In the genomic region with DNA sequence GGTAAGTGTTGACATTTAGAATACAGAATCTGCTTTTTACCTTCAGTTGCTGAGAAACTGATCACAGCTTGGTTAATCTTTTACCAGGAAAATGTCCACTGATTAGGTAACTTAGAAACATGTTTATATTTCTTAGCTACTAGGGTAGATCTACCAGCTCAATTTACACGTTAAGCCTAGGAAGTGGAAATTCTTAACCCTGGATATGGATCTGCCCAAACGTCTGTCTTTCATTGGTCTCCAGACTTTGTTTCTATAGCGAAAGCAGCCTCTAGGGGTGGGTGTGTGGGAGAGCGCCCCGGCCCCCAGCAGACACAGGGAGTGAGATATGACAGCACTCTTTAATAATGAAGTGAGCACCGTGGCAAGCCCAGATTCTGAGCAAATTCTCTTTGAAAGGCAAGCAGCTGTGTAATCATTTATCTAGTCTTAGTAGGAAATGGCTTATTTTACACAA, we compare ENCODE assay signal across 12 cellular contexts.
DNase-seq lines count a peak whose midpoint lies in the region; ATAC-seq and TF ChIP-seq lines count a peak whose summit lies in the region.
"Had no signal": no experiment of that assay in that cellular context is flagged by ENCODE, and none has a peak within 500 bp of the region (broad histone marks: within the 10 kb centered on the region; RNA-seq: fewer than 3 reads in every experiment).

No MANE protein-coding gene starts in this region.

- H3K4me3 ChIP-seq in right lobe of liver: peak overlapping the region in 2 of 3 donors; percentile 29 to 48

- 43% methylated on average over 6 of the region's 6 CpGs for WGBS in right lobe of liver (ENCODE audit: insufficient coverage, low coverage, low lambda C conversion rate, missing lambda C conversion rate)

- H3K27me3 Mint-ChIP-seq in T-helper 2 cell treated with Interferon-gamma antibody and Interleukin-4, amounts not matched to agents 5 μg/mL and 100 μg/mL, for 36 hours (ENCODE audit: low read depth): no peaks in the 10 kb centered on the region
- H3K27me3 Mint-ChIP-seq: CD4-positive, alpha-beta T cell had no signal

- peak; percentile 43 for DNase-seq in COR-L47 (lab: John Stamatoyannopoulos, UW)
- DNase-seq in LoVo (ENCODE audit: low spot score): peak; percentile 29
- DNase-seq in UCSD-AML1 (lab: John Stamatoyannopoulos, UW; ENCODE audit: unreplicated experiment): peak; percentile 22
- DNase-seq in right lobe of liver: no peak
- no peak for DNase-seq in stimulated activated CD4-positive, alpha-beta T cell treated with anti-CD3 and anti-CD28 coated beads, Interleukin-4, amount 100 ng/mL, for 24 hours
- no peak for DNase-seq in MV-4-11 (lab: John Stamatoyannopoulos, UW)
- no peak for DNase-seq in T-helper 2 cell treated with Interferon-gamma antibody and Interleukin-4, amounts not matched to agents 5 μg/mL and 100 μg/mL, for 36 hours (ENCODE audit: low spot score)
- no peak for DNase-seq in AG08396 (ENCODE audit: low spot score)
- DNase-seq: activated CD4-positive, alpha-beta T cell treated with anti-CD3 and anti-CD28 coated beads, Interleukin-2, amount 50 U/mL, for 48 hours; CD4-positive, alpha-beta T cell; stimulated activated naive CD8-positive, alpha-beta T cell treated with anti-CD3 and anti-CD28 coated beads, Interleukin-15, Interleukin-2, amounts not matched to agents 100 U/mL and 50 U/mL, for 24 hours had no signal

- H3K4me3 Mint-ChIP-seq in T-helper 2 cell treated with Interferon-gamma antibody and Interleukin-4, amounts not matched to agents 5 μg/mL and 100 μg/mL, for 36 hours: no peak overlapping the region
- H3K4me3 Mint-ChIP-seq: CD4-positive, alpha-beta T cell had no signal

- peaks cover 0 to 20% (median 5%) of the 10 kb centered on the region in 4 donors for H3K4me1 ChIP-seq in right lobe of liver

- intact Hi-C loops in right lobe of liver (cut with DNase I): loop anchor here in 1 of 2 donors (10.0 kb wide), 1 partner anchor 133 kb away; no protein-coding TSS in a partner anchor

- H3K36me3 Mint-ChIP-seq in T-helper 2 cell treated with Interferon-gamma antibody and Interleukin-4, amounts not matched to agents 5 μg/mL and 100 μg/mL, for 36 hours (ENCODE audit: low read depth): no peaks in the 10 kb centered on the region

- no peaks in the 10 kb centered on the region for H3K27me3 ChIP-seq in right lobe of liver

- H3K27ac ChIP-seq in right lobe of liver: peak overlapping the region; percentile 63 to 85 (median 77)

- no peaks in the 10 kb centered on the region for H3K4me1 Mint-ChIP-seq in T-helper 2 cell treated with Interferon-gamma antibody and Interleukin-4, amounts not matched to agents 5 μg/mL and 100 μg/mL, for 36 hours (ENCODE audit: low read depth)

- H3K9me3 Mint-ChIP-seq in T-helper 2 cell treated with Interferon-gamma antibody and Interleukin-4, amounts not matched to agents 5 μg/mL and 100 μg/mL, for 36 hours: peaks cover 4% of the 10 kb centered on the region
- H3K9me3 Mint-ChIP-seq: CD4-positive, alpha-beta T cell had no signal

- no peak overlapping the region for H3K27ac Mint-ChIP-seq in T-helper 2 cell treated with Interferon-gamma antibody and Interleukin-4, amounts not matched to agents 5 μg/mL and 100 μg/mL, for 36 hours
- H3K27ac Mint-ChIP-seq: CD4-positive, alpha-beta T cell had no signal

- no peaks in the 10 kb centered on the region for H3K9me3 ChIP-seq in right lobe of liver

- ATAC-seq in right lobe of liver: peak; percentile 80 to 92 (median 83)
- ATAC-seq: sciatic nerve; stimulated activated naive CD8-positive, alpha-beta T cell treated with anti-CD3 and anti-CD28 coated beads, Interleukin-15, Interleukin-2, amounts not matched to agents 100 U/mL and 50 U/mL, for 24 hours had no signal

- TF ChIP-seq POLR2A in right lobe of liver (IDR thresholded peaks at IDR 0.05): no peak

- TF ChIP-seq CTCF in right lobe of liver (IDR thresholded peaks at IDR 0.05): peak in 1 of 4 donors; percentile 15

- no peaks in the 10 kb centered on the region for H3K36me3 ChIP-seq in right lobe of liver

Comparison
In these comparisons a context has a peak if more than half of its experiments do, and no peak if none do; other contexts are left out.
1. DNase-seq: peak in COR-L47 (single experiment), LoVo (single experiment) and UCSD-AML1 (single experiment); none in right lobe of liver (0 of 3), stimulated activated CD4-positive, alpha-beta T cell treated with anti-CD3 and anti-CD28 coated beads, Interleukin-4, amount 100 ng/mL, for 24 hours (single experiment), MV-4-11 (single experiment), T-helper 2 cell treated with Interferon-gamma antibody and Interleukin-4, amounts not matched to agents 5 μg/mL and 100 μg/mL, for 36 hours (single experiment) and AG08396 (single experiment).